20 cellular contexts compared by ENCODE assay signal in the genomic region with DNA sequence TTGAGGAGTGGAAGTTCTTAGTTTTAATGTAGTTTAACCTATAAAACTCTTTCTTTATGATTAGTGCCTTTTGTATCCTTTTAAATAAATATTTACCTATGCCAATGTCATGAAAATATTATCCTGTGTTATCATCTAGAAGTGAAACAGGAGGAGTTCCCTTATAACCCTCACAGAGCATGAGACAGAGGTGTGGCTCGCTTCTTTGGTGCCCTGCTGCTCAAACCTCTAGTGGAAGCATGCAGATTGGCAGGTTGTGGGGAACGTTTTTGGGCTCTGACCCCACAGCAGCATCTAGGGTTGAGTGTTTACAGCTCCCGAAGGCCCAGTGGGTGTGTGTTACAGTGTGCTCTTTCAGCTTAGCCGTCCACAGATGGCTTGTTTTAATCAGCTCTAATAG.
"Had no signal": no experiment of that assay in that cellular context is flagged by ENCODE, and none has a peak within 500 bp of the region (broad histone marks: within the 10 kb centered on the region; RNA-seq: fewer than 3 reads in every experiment).

No MANE protein-coding gene starts in this region.

- ATAC-seq: HepG2 had no signal

- H3K4me1 ChIP-seq: SJSA1 had no signal

- H3K9me3 ChIP-seq: SJSA1 had no signal

- DNase-seq: IMR-90, Karpas-422, KG1, MM.1S, NCI-H1048, NCI-H1105, NCI-H1417, NCI-H1436 treated with DMSO at 0.1 percent for 48 hours, NCI-H1694, NCI-H187 treated with DMSO at 0.1 percent for 48 hours, NCI-H2029 treated with DMSO at 0.1 percent for 48 hours, NCI-H2227 treated with DMSO at 0.1 percent for 48 hours, NCI-H526 treated with DMSO at 0.1 percent for 48 hours, OCI-M1, Right ventricle myocardium superior, RPMI8226, SIG-M5 had no signal

- H3K27ac ChIP-seq: SJSA1, SK-N-MC had no signal

- H3K36me3 ChIP-seq: SJSA1 had no signal

- H3K4me3 ChIP-seq: SJSA1, SK-N-MC had no signal

- H3K27me3 ChIP-seq: SJSA1 had no signal
